In genomic region chr3:10240799-10241198, GRCh38 we compare ENCODE assay signal across 27 cellular contexts. TPM values are rescaled to one million over a fixed set of nuclear protein-coding genes. Genes with fewer than 3 reads are reported as not detected.
DNase-seq lines count a peak whose midpoint lies in the region; TF ChIP-seq lines count a peak whose summit lies in the region.
"Had no signal": no experiment of that assay in that cellular context is flagged by ENCODE, and none has a peak within 500 bp of the region (broad histone marks: within the 10 kb centered on the region; RNA-seq: fewer than 3 reads in every experiment).

No MANE protein-coding gene starts in this region.

- H3K9me3 Mint-ChIP-seq in activated CD4-positive, alpha-beta T cell treated with anti-CD3 and anti-CD28 coated beads, Interleukin-2, amount 10 ng/mL, durations not matched to agents 24 days and 14 days = peaks cover 14% of the 10 kb centered on the region
- peaks cover 0 to 12% (median 8%) of the 10 kb centered on the region in 5 donors for H3K9me3 Mint-ChIP-seq in CD8-positive, alpha-beta memory T cell
- H3K9me3 Mint-ChIP-seq in activated T-helper 1 cell treated with anti-CD3 and anti-CD28 coated beads, Interleukin-12 subunit alpha, Interleukin-12 subunit beta, Interleukin-2, Interleukin-4 antibody, amounts not matched to agents 30 ng/mL and 10 ng/mL and 1 ng/mL, durations not matched to agents 14 hours and 24 hours and 36 hours = peaks cover 25% of the 10 kb centered on the region
- peaks cover 8 to 22% (median 16%) of the 10 kb centered on the region in 7 donors for H3K9me3 Mint-ChIP-seq in CD14-positive monocyte

- no peaks in the 10 kb centered on the region for H3K27me3 ChIP-seq in CD8-positive, alpha-beta memory T cell (ENCODE audit: insufficient read depth, low read length, poor library complexity, severe bottlenecking)
- no peaks in the 10 kb centered on the region for H3K27me3 ChIP-seq in MG63
- H3K27me3 ChIP-seq: thyroid gland, vagina had no signal

- DNase-seq in activated CD4-positive, alpha-beta T cell treated with anti-CD3 and anti-CD28 coated beads, Interleukin-2, amount 10 ng/mL, durations not matched to agents 24 days and 14 days = no peak
- DNase-seq in activated CD4-positive, alpha-beta T cell treated with anti-CD3 and anti-CD28 coated beads, Interleukin-2, amount 50 U/mL, for 48 hours = no peak
- DNase-seq in CD8-positive, alpha-beta memory T cell = no peak
- no peak for DNase-seq in activated T-helper 1 cell treated with anti-CD3 and anti-CD28 coated beads, Interleukin-12 subunit alpha, Interleukin-12 subunit beta, Interleukin-2, Interleukin-4 antibody, amounts not matched to agents 30 ng/mL and 10 ng/mL and 1 ng/mL, durations not matched to agents 14 hours and 24 hours and 36 hours (ENCODE audit: low spot score)
- DNase-seq in left kidney (ENCODE audit: low read depth, low spot score) (peak; percentile 14), CD14-positive monocyte (ENCODE audit: low spot score) (no peak), HK-2 (ENCODE audit: unreplicated experiment) (no peak), MG63 (no peak)
- DNase-seq: activated CD4-positive, alpha-beta T cell treated with anti-CD3 and anti-CD28 coated beads for 4 hours; activated effector memory CD4-positive, alpha-beta T cell treated with anti-CD3 and anti-CD28 coated beads, Interleukin-2, amount 50 U/mL, for 16 hours; Caco-2; GF-D8; KG1; left ventricle myocardium superior; NCI-H1436 treated with DMSO at 0.1 percent for 48 hours; NCI-H345; occipital lobe; stimulated activated naive CD8-positive, alpha-beta T cell treated with anti-CD3 and anti-CD28 coated beads, Interleukin-15, amount 100 ng/mL, for 72 hours; thyroid gland had no signal

- no peaks in the 10 kb centered on the region for H3K36me3 ChIP-seq in CD8-positive, alpha-beta memory T cell (ENCODE audit: insufficient read depth, low read length)
- peaks cover 4% of the 10 kb centered on the region; the same call in 1 of the 2 replicates for H3K36me3 ChIP-seq in MG63

- POLR2A ChIA-PET in CD8-positive, alpha-beta memory T cell (lab: Charles Lee) = no interaction called here

- no peak overlapping the region for H3K27ac ChIP-seq in CD8-positive, alpha-beta memory T cell (ENCODE audit: low read depth, low read length)
- H3K27ac ChIP-seq: epithelial cell of prostate, RWPE1, thyroid gland, vagina, VCaP had no signal

- TF ChIP-seq CTCF in CD14-positive monocyte (IDR thresholded peaks at IDR 0.05) = no peak

- no peak overlapping the region for H3K4me3 ChIP-seq in CD8-positive, alpha-beta memory T cell (ENCODE audit: low read length)
- no peak overlapping the region for H3K4me3 ChIP-seq in MG63
- H3K4me3 ChIP-seq: thyroid gland, vagina had no signal

- peak overlapping the region; percentile 81 for H3K27ac Mint-ChIP-seq in activated CD4-positive, alpha-beta T cell treated with anti-CD3 and anti-CD28 coated beads, Interleukin-2, amount 10 ng/mL, durations not matched to agents 24 days and 14 days
- H3K27ac Mint-ChIP-seq in CD8-positive, alpha-beta memory T cell = peak overlapping the region in 5 of 8 donors; percentile 32 to 72 (median 58)
- peak overlapping the region; percentile 65 for H3K27ac Mint-ChIP-seq in activated T-helper 1 cell treated with anti-CD3 and anti-CD28 coated beads, Interleukin-12 subunit alpha, Interleukin-12 subunit beta, Interleukin-2, Interleukin-4 antibody, amounts not matched to agents 30 ng/mL and 10 ng/mL and 1 ng/mL, durations not matched to agents 14 hours and 24 hours and 36 hours
- no peak overlapping the region for H3K27ac Mint-ChIP-seq in CD14-positive monocyte
- H3K27ac Mint-ChIP-seq: brain; stimulated activated naive CD8-positive, alpha-beta T cell treated with anti-CD3 and anti-CD28 coated beads, Interleukin-15, amount 100 ng/mL, for 72 hours had no signal

- intact Hi-C loops in activated CD4-positive, alpha-beta T cell treated with anti-CD3 and anti-CD28 coated beads, Interleukin-2, amount 10 ng/mL, durations not matched to agents 24 days and 14 days (cut with micrococcal nuclease) = loop anchor here (10.0 kb wide), 1 partner anchor 396 kb away; the partner anchor contains the start of gene RPUSD3
- intact Hi-C loops in activated T-helper 1 cell treated with anti-CD3 and anti-CD28 coated beads, Interleukin-12 subunit alpha, Interleukin-12 subunit beta, Interleukin-2, Interleukin-4 antibody, amounts not matched to agents 30 ng/mL and 10 ng/mL and 1 ng/mL, durations not matched to agents 14 hours and 24 hours and 36 hours (cut with micrococcal nuclease) = no loop called here
- intact Hi-C loops in CD14-positive monocyte (cut with micrococcal nuclease) = loop anchor here in 1 of 2 donors (10.0 kb wide), 1 partner anchor 216 kb away; the partner anchor contains the start of gene FANCD2

- CTCF ChIA-PET in CD8-positive, alpha-beta memory T cell (lab: Charles Lee) = no interaction called here

- peaks cover 54% of the 10 kb centered on the region for H3K4me1 Mint-ChIP-seq in activated CD4-positive, alpha-beta T cell treated with anti-CD3 and anti-CD28 coated beads, Interleukin-2, amount 10 ng/mL, durations not matched to agents 24 days and 14 days
- peaks cover 51 to 66% (median 66%) of the 10 kb centered on the region in 3 donors for H3K4me1 Mint-ChIP-seq in CD8-positive, alpha-beta memory T cell
- H3K4me1 Mint-ChIP-seq in activated T-helper 1 cell treated with anti-CD3 and anti-CD28 coated beads, Interleukin-12 subunit alpha, Interleukin-12 subunit beta, Interleukin-2, Interleukin-4 antibody, amounts not matched to agents 30 ng/mL and 10 ng/mL and 1 ng/mL, durations not matched to agents 14 hours and 24 hours and 36 hours (ENCODE audit: low read depth) = peaks cover 62% of the 10 kb centered on the region
- H3K4me1 Mint-ChIP-seq in CD14-positive monocyte = peaks cover 23% of the 10 kb centered on the region
- H3K4me1 Mint-ChIP-seq: brain had no signal

- peaks cover 42% of the 10 kb centered on the region for H3K4me1 ChIP-seq in CD8-positive, alpha-beta memory T cell (ENCODE audit: insufficient read depth, low read length)
- H3K4me1 ChIP-seq: Caco-2, thyroid gland, vagina had no signal

- H3K4me3 Mint-ChIP-seq in activated CD4-positive, alpha-beta T cell treated with anti-CD3 and anti-CD28 coated beads, Interleukin-2, amount 10 ng/mL, durations not matched to agents 24 days and 14 days = no peak overlapping the region
- peak overlapping the region in 1 of 7 donors; percentile 19 for H3K4me3 Mint-ChIP-seq in CD8-positive, alpha-beta memory T cell
- no peak overlapping the region for H3K4me3 Mint-ChIP-seq in activated T-helper 1 cell treated with anti-CD3 and anti-CD28 coated beads, Interleukin-12 subunit alpha, Interleukin-12 subunit beta, Interleukin-2, Interleukin-4 antibody, amounts not matched to agents 30 ng/mL and 10 ng/mL and 1 ng/mL, durations not matched to agents 14 hours and 24 hours and 36 hours
- no peak overlapping the region for H3K4me3 Mint-ChIP-seq in CD14-positive monocyte
- H3K4me3 Mint-ChIP-seq: brain; stimulated activated naive CD8-positive, alpha-beta T cell treated with anti-CD3 and anti-CD28 coated beads, Interleukin-15, amount 100 ng/mL, for 72 hours had no signal

- H3K27me3 Mint-ChIP-seq in activated CD4-positive, alpha-beta T cell treated with anti-CD3 and anti-CD28 coated beads, Interleukin-2, amount 10 ng/mL, durations not matched to agents 24 days and 14 days = no peaks in the 10 kb centered on the region
- peaks cover 0 to 3% of the 10 kb centered on the region in 2 donors for H3K27me3 Mint-ChIP-seq in CD8-positive, alpha-beta memory T cell
- H3K27me3 Mint-ChIP-seq in activated T-helper 1 cell treated with anti-CD3 and anti-CD28 coated beads, Interleukin-12 subunit alpha, Interleukin-12 subunit beta, Interleukin-2, Interleukin-4 antibody, amounts not matched to agents 30 ng/mL and 10 ng/mL and 1 ng/mL, durations not matched to agents 14 hours and 24 hours and 36 hours (ENCODE audit: insufficient read depth) = no peaks in the 10 kb centered on the region
- H3K27me3 Mint-ChIP-seq in CD14-positive monocyte (ENCODE audit: low read depth in 3 of 3) = peaks cover 0 to 4% (median 2%) of the 10 kb centered on the region in 3 donors
- H3K27me3 Mint-ChIP-seq: stimulated activated naive CD8-positive, alpha-beta T cell treated with anti-CD3 and anti-CD28 coated beads, Interleukin-15, amount 100 ng/mL, for 72 hours had no signal

- H3K36me3 Mint-ChIP-seq in activated CD4-positive, alpha-beta T cell treated with anti-CD3 and anti-CD28 coated beads, Interleukin-2, amount 10 ng/mL, durations not matched to agents 24 days and 14 days (ENCODE audit: low read depth) = peaks cover 67% of the 10 kb centered on the region
- peaks cover 11 to 33% (median 24%) of the 10 kb centered on the region in 3 donors for H3K36me3 Mint-ChIP-seq in CD8-positive, alpha-beta memory T cell
- H3K36me3 Mint-ChIP-seq in activated T-helper 1 cell treated with anti-CD3 and anti-CD28 coated beads, Interleukin-12 subunit alpha, Interleukin-12 subunit beta, Interleukin-2, Interleukin-4 antibody, amounts not matched to agents 30 ng/mL and 10 ng/mL and 1 ng/mL, durations not matched to agents 14 hours and 24 hours and 36 hours (ENCODE audit: low read depth) = peaks cover 62% of the 10 kb centered on the region
- H3K36me3 Mint-ChIP-seq in CD14-positive monocyte = peaks cover 31 to 33% of the 10 kb centered on the region in 2 donors
- H3K36me3 Mint-ChIP-seq: brain had no signal

- no peaks in the 10 kb centered on the region for H3K9me3 ChIP-seq in CD8-positive, alpha-beta memory T cell (ENCODE audit: low read length)
- H3K9me3 ChIP-seq in MG63 = no peaks in the 10 kb centered on the region
- H3K9me3 ChIP-seq: thyroid gland, vagina had no signal

RNA-seq across cellular contexts. Expression of gene TATDN2, which starts 7.5 kb away (rescaled TPM):
- total RNA-seq in activated CD4-positive, alpha-beta T cell treated with anti-CD3 and anti-CD28 coated beads, Interleukin-2, amount 10 ng/mL, durations not matched to agents 24 days and 14 days = 70.9 and 74.4 TPM in 2 replicates
- 10 to 100 TPM; 57.6 to 60.0 TPM for total RNA-seq in CD8-positive, alpha-beta memory T cell
- polyA plus RNA-seq in CD8-positive, alpha-beta memory T cell = 23.3 TPM
- total RNA-seq in activated T-helper 1 cell treated with anti-CD3 and anti-CD28 coated beads, Interleukin-12 subunit alpha, Interleukin-12 subunit beta, Interleukin-2, Interleukin-4 antibody, amounts not matched to agents 30 ng/mL and 10 ng/mL and 1 ng/mL, durations not matched to agents 14 hours and 24 hours and 36 hours = 80.4 and 81.5 TPM in 2 replicates
- polyA plus RNA-seq in CD14-positive monocyte = 1 to 10 TPM; 6.0 TPM
- 7.6 and 15.8 TPM in 2 replicates for total RNA-seq in MG63 (2014; rRNA removed; shearing (Covaris generic); ENCODE audit: low replicate concordance)

RNA-seq across cellular contexts. Expression of gene GHRL, which starts 51.9 kb away (rescaled TPM):
- 0.43 and 1.3 TPM in 2 replicates for total RNA-seq in activated CD4-positive, alpha-beta T cell treated with anti-CD3 and anti-CD28 coated beads, Interleukin-2, amount 10 ng/mL, durations not matched to agents 24 days and 14 days
- total RNA-seq in CD8-positive, alpha-beta memory T cell = under 1 TPM in 1 of 2 experiments, not detected in 1; 0.69 TPM
- polyA plus RNA-seq in CD8-positive, alpha-beta memory T cell = 0.16 TPM
- 1.8 and 2.4 TPM in 2 replicates for total RNA-seq in activated T-helper 1 cell treated with anti-CD3 and anti-CD28 coated beads, Interleukin-12 subunit alpha, Interleukin-12 subunit beta, Interleukin-2, Interleukin-4 antibody, amounts not matched to agents 30 ng/mL and 10 ng/mL and 1 ng/mL, durations not matched to agents 14 hours and 24 hours and 36 hours
- 1 to 10 TPM; 2.3 to 7.0 TPM for polyA plus RNA-seq in CD14-positive monocyte
- not detected in 2 replicates for total RNA-seq in MG63 (2014; rRNA removed; shearing (Covaris generic); ENCODE audit: low replicate concordance)
- total RNA-seq: A172, Caco-2, left ventricle myocardium superior, myocyte, occipital lobe, pulmonary artery endothelial cell, vagina had no signal

Comparison
In these comparisons a context has a peak if more than half of its experiments do, and no peak if none do; other contexts are left out.
1. H3K27ac Mint-ChIP-seq: peak in activated CD4-positive, alpha-beta T cell treated with anti-CD3 and anti-CD28 coated beads, Interleukin-2, amount 10 ng/mL, durations not matched to agents 24 days and 14 days (single experiment), CD8-positive, alpha-beta memory T cell (5 of 8) and activated T-helper 1 cell treated with anti-CD3 and anti-CD28 coated beads, Interleukin-12 subunit alpha, Interleukin-12 subunit beta, Interleukin-2, Interleukin-4 antibody, amounts not matched to agents 30 ng/mL and 10 ng/mL and 1 ng/mL, durations not matched to agents 14 hours and 24 hours and 36 hours (single experiment); none in CD14-positive monocyte (0 of 7).